In the genomic region with DNA sequence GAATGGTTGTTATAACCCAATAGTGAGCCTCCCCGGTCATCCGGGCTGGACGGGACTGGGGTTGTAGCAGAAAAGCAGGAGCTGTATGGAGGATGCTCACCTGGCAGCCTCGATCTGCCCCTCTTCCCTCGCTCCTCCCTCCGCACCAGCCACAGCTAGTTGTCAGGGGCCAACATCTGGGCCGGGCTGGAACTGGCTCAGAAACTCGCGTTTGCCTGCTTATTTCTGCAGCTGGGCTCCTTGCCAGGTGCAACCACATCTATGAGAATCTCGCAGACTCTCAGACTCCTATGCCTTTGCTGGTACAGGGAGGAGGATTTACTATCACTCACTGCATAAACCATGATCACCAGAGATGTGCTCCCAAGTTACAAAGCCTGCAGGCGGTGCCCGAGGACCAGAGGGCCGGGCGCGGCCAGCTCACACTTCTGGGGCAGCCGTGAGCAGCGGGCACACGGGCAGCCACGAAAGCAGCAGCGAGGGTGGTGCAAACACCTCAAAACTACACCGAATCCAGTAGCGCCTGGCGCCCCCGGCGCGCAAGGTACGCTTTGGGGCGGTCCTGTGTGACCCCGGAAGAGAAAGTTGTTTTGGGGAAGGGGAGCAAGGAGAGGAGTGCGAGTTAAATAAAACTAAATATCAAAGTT, we compare ENCODE assay signal across 8 cellular contexts. TPM values are rescaled to one million over a fixed set of nuclear protein-coding genes. Genes with fewer than 3 reads are reported as not detected.
DNase-seq lines count a peak whose midpoint lies in the region; ATAC-seq and TF ChIP-seq lines count a peak whose summit lies in the region.

No MANE protein-coding gene starts in this region.

- no peaks in the 10 kb centered on the region for H3K9me3 ChIP-seq in mammary epithelial cell (replicated peaks; ENCODE audit: insufficient read depth, low read length)

- BruUV-seq in mammary epithelial cell (replicated peaks; lab: Mats Ljungman, UMichigan) = no TSS peak

- H3K9ac ChIP-seq in mammary epithelial cell (ENCODE audit: insufficient read depth, low read length) = peak overlapping the region; percentile 83

- peaks cover 31% of the 10 kb centered on the region for H3K4me1 ChIP-seq in mammary epithelial cell (ENCODE audit: insufficient read depth, low read length)

- H3K27ac ChIP-seq in mammary epithelial cell (ENCODE audit: insufficient read depth, low read depth, low read length) (peak overlapping the region; percentile 77), skin epidermis (peak overlapping the region in 20 of 21 experiments; percentile 59 to 92 (median 84))

- in situ Hi-C loops in mammary epithelial cell (cut with MboI; ENCODE audit: low sequenced_read_pairs in 2 of 2) = no loop called here

- no peaks in the 10 kb centered on the region for H3K36me3 ChIP-seq in mammary epithelial cell (ENCODE audit: insufficient read depth, low read length)

- peaks cover 0 to 4% (median under 1%) of the 10 kb centered on the region in 6 donors for H3K9me3 Mint-ChIP-seq in immature natural killer cell

- H3K4me2 ChIP-seq in mammary epithelial cell (ENCODE audit: insufficient read depth, low read depth, low read length) = peak overlapping the region; percentile 97

- peak; percentile 10 to 47 for TF ChIP-seq CTCF in mammary epithelial cell (conservative IDR thresholded peaks at IDR 0.05 in 1 of 2, IDR thresholded peaks at IDR 0.05 in 1 of 2; ENCODE audit: extremely low read depth in 1 of 2, insufficient read depth in 1 of 2, low read depth in 1 of 2, low read length in 2 of 2)

- H4K20me1 ChIP-seq in mammary epithelial cell (ENCODE audit: insufficient read depth, low read length) = no peaks in the 10 kb centered on the region

- WGBS in mammary epithelial cell (ENCODE audit: low coverage, missing lambda C conversion rate) = 6% methylated on average over 16 of the region's 30 CpGs

- intact Hi-C loops in mammary epithelial cell (cut with micrococcal nuclease) = loop anchor here (1.0 to 10.0 kb wide), 5 partner anchors 60 to 301 kb away; no protein-coding TSS in a partner anchor

- dilution Hi-C loops in mammary epithelial cell (cut with HindIII; ENCODE audit: low sequenced_read_pairs) = no loop called here

- peak overlapping the region; percentile 81 to 93 (median 88) for H3K27ac Mint-ChIP-seq in immature natural killer cell

- DNase-seq in NCI-H1092 treated with DMSO at 0.1 percent for 48 hours (lab: John Stamatoyannopoulos, UW) (peak; percentile 64), NCI-H1092 (lab: John Stamatoyannopoulos, UW) (no peak), NAMALWA (ENCODE audit: low spot score) (peak; percentile 90), T-helper 22 cell (ENCODE audit: low read depth) (peak; percentile 43), mammary epithelial cell (peak; percentile 87), immature natural killer cell (no peak)

- H2AFZ ChIP-seq in mammary epithelial cell (ENCODE audit: low read depth, low read length) = peak overlapping the region; percentile 95

- peaks cover 30 to 42% of the 10 kb centered on the region in 2 donors for H3K4me1 Mint-ChIP-seq in immature natural killer cell

- H3K27me3 Mint-ChIP-seq in immature natural killer cell (ENCODE audit: low read depth in 3 of 3) = peaks cover 3 to 19% (median 12%) of the 10 kb centered on the region in 3 donors

- H3K4me3 Mint-ChIP-seq in immature natural killer cell = peak overlapping the region; percentile 97 to 98 (median 97)

- CTCF ChIA-PET in mammary epithelial cell (lab: Charles Lee; ENCODE audit: low non-redundant PET) = interaction anchor here (0.6 to 3.2 kb wide), 3 partner anchors 59 to 162 kb away, joined by 5 to 30 read pairs (median 10); no protein-coding TSS in a partner anchor

- H3K27me3 ChIP-seq in mammary epithelial cell (ENCODE audit: insufficient read depth, low read length) = no peaks in the 10 kb centered on the region

- H3K36me3 Mint-ChIP-seq in immature natural killer cell = no peaks in the 10 kb centered on the region

- ATAC-seq in HG02571 (IDR thresholded peaks at IDR 0.05; ENCODE audit: unreplicated experiment) = peak; percentile 37

- peak overlapping the region; percentile 89 to 97 (median 93) for H3K4me3 ChIP-seq in mammary epithelial cell (replicated peaks in 1 of 3; ENCODE audit: insufficient read depth in 1 of 3, low read depth in 2 of 3, low read length in 3 of 3)
- peak overlapping the region; percentile 64 to 90 (median 87) for H3K4me3 ChIP-seq in skin epidermis

- peaks cover 47% of the 10 kb centered on the region for H3K79me2 ChIP-seq in mammary epithelial cell (ENCODE audit: insufficient read depth, low read length)

RNA-seq across cellular contexts. Expression of gene LRRC1, which starts 0.6 kb away (rescaled TPM):
- 10 to 100 TPM; 18.2 to 19.2 TPM for total RNA-seq in mammary epithelial cell
- polyA plus RNA-seq in mammary epithelial cell (12.4 TPM), immature natural killer cell (1 to 10 TPM; 1.6 to 2.8 (median 2.7) TPM)
- 11.6 TPM for polyA minus RNA-seq in mammary epithelial cell

Comparison
In these comparisons a context has a peak if more than half of its experiments do, and no peak if none do; other contexts are left out.
1. DNase-seq: peak in NCI-H1092 treated with DMSO at 0.1 percent for 48 hours (single experiment), NAMALWA (single experiment), T-helper 22 cell (single experiment) and mammary epithelial cell (single experiment); none in NCI-H1092 (single experiment) and immature natural killer cell (0 of 3).